8 cellular contexts compared by ENCODE assay signal in the genomic region with DNA sequence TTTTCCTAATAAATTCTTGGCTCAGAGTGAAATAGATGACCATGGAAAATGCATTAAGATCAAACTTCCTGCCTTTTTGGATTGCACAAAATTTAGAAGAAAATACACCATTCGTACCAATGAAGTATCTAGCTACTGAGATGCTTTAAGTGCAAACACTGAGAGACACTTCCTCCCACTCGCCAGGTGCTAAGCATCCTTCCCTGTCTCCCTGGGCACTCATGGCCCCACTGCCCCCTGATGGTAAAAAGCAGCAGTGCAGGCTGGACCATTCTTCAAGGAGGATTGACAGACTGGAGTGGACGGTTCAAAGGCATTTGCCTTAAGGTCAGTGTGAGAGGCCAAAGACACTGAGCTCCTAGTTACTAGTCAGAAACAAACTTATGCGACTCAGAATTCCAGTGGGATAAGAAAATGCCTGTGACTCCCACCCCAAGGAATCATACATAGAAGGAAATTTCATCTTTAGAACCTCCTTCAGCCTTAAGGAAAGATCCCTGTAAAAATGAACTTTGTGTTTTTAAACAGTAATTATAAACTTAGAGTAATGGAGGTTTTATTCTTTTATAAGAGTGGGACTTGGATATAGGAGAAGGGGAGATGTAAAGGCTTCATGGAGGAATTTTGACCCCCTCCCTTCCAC.
DNase-seq lines count a peak whose midpoint lies in the region; ATAC-seq and TF ChIP-seq lines count a peak whose summit lies in the region.

No MANE protein-coding gene starts in this region.

- peak; percentile 100 for TF ChIP-seq CTCF in BE2C (IDR thresholded peaks at IDR 0.05; ENCODE audit: low read depth, low read length)
- TF ChIP-seq CTCF in epithelial cell of proximal tubule (conservative IDR thresholded peaks at IDR 0.05; ENCODE audit: low read depth, low read length) = peak; percentile 100
- peak; percentile 79 for TF ChIP-seq CTCF in natural killer cell (IDR thresholded peaks at IDR 0.05)

- H3K36me3 Mint-ChIP-seq in natural killer cell = no peaks in the 10 kb centered on the region

- no peaks in the 10 kb centered on the region for H3K27me3 ChIP-seq in BE2C

- no peaks in the 10 kb centered on the region for H3K9me3 ChIP-seq in BE2C

- H3K36me3 ChIP-seq in BE2C = no peaks in the 10 kb centered on the region

- no peak overlapping the region for H3K4me3 Mint-ChIP-seq in natural killer cell

- H3K9me3 Mint-ChIP-seq in natural killer cell = no peaks in the 10 kb centered on the region

- H3K4me3 ChIP-seq in BE2C (ENCODE audit: low read depth, low read length) (peak overlapping the region; percentile 16), epithelial cell of proximal tubule (ENCODE audit: low read depth, low read length) (no peak overlapping the region)

- no peaks in the 10 kb centered on the region for H3K4me1 Mint-ChIP-seq in natural killer cell

- intact Hi-C loops in natural killer cell (cut with micrococcal nuclease) = loop anchor here (2.0 to 10.0 kb wide), 3 partner anchors 721 to 1853 kb away; no protein-coding TSS in a partner anchor

- H3K27me3 Mint-ChIP-seq in natural killer cell (ENCODE audit: low read depth in 2 of 2) = peaks cover 14 to 50% of the 10 kb centered on the region in 2 donors

- DNase-seq in BE2C (peak; percentile 85), NOMO-1 treated with DMSO at 0.1 percent for 48 hours (lab: John Stamatoyannopoulos, UW; ENCODE audit: unreplicated experiment) (peak; percentile 13), epithelial cell of proximal tubule (ENCODE audit: low read depth) (peak; percentile 10), natural killer cell (peak; percentile 40)
- peak; percentile 73 for DNase-seq in activated CD8-positive, alpha-beta memory T cell treated with anti-CD3 and anti-CD28 coated beads, Interleukin-2, amount 50 U/mL, for 4 hours
- DNase-seq in stimulated activated naive CD4-positive, alpha-beta T cell (lab: John Stamatoyannopoulos, UW) = peak; percentile 27 to 70 (median 48)

- ATAC-seq in GM18870 (IDR thresholded peaks at IDR 0.05; ENCODE audit: unreplicated experiment) (peak; percentile 64), HG03175 (IDR thresholded peaks at IDR 0.05; ENCODE audit: unreplicated experiment) (peak; percentile 88), natural killer cell (peak; percentile 75 to 87 (median 78))

- no peak overlapping the region for H3K27ac Mint-ChIP-seq in natural killer cell

- H3K4me1 ChIP-seq in BE2C = peaks cover 12% of the 10 kb centered on the region

Comparison
In these comparisons a context has a peak if more than half of its experiments do, and no peak if none do; other contexts are left out.
1. DNase-seq: peak in every context shown above with its lines; median percentile 85 in BE2C; 73 in activated CD8-positive, alpha-beta memory T cell treated with anti-CD3 and anti-CD28 coated beads, Interleukin-2, amount 50 U/mL, for 4 hours; 48 in stimulated activated naive CD4-positive, alpha-beta T cell; 40 in natural killer cell; 13 in NOMO-1 treated with DMSO at 0.1 percent for 48 hours; 10 in epithelial cell of proximal tubule.